8 cellular contexts compared by ENCODE assay signal in genomic region chr9:128635266-128636023, GRCh38. TPM values are rescaled to one million over a fixed set of nuclear protein-coding genes. Genes with fewer than 3 reads are reported as not detected.
DNase-seq lines count a peak whose midpoint lies in the region; ATAC-seq, FAIRE-seq and TF ChIP-seq lines count a peak whose summit lies in the region.

No MANE protein-coding gene starts in this region.

- H3K4me1 ChIP-seq in thoracic aorta (ENCODE audit: control insufficient read depth in 1 of 2, low read depth in 2 of 2) = peaks cover 13 to 26% of the 10 kb centered on the region in 2 donors

- no peaks in the 10 kb centered on the region for H3K27me3 Mint-ChIP-seq in natural killer cell (ENCODE audit: low read depth in 2 of 2)

- TF ChIP-seq CTCF in GM12873 (IDR thresholded peaks at IDR 0.05; ENCODE audit: insufficient read depth, low read depth, low read length, missing control alignments) (peak; percentile 39), bronchial epithelial cell (IDR thresholded peaks at IDR 0.05; ENCODE audit: insufficient read depth, low read length, severe bottlenecking) (peak; percentile 87), thoracic aorta (IDR thresholded peaks at IDR 0.05) (peak; percentile 86), natural killer cell (IDR thresholded peaks at IDR 0.05) (no peak)

- peak overlapping the region; percentile 90 to 95 for H3K27ac ChIP-seq in thoracic aorta

- peak; percentile 23 for FAIRE-seq in bronchial epithelial cell (lab: Jason Lieb, UNC)

- H3K9me3 Mint-ChIP-seq in natural killer cell = no peaks in the 10 kb centered on the region

- H3K36me3 ChIP-seq in bronchial epithelial cell (ENCODE audit: control insufficient read depth, insufficient read depth, low read length) (peaks cover 24% of the 10 kb centered on the region), thoracic aorta (peaks cover 39% of the 10 kb centered on the region)

- no peak overlapping the region for H3K4me3 Mint-ChIP-seq in natural killer cell

- H3K9me3 ChIP-seq in thoracic aorta = no peaks in the 10 kb centered on the region

- H3K4me3 ChIP-seq in bronchial epithelial cell (ENCODE audit: low read depth, low read length) (peak overlapping the region; percentile 14), thoracic aorta (peak overlapping the region; percentile 4)

- H3K36me3 Mint-ChIP-seq in natural killer cell = no peaks in the 10 kb centered on the region

- peak; percentile 47 for DNase-seq in NCI-H2171 (lab: John Stamatoyannopoulos, UW)
- peak; percentile 93 for DNase-seq in bronchial epithelial cell (ENCODE audit: low read depth)
- peak; percentile 86 to 94 for DNase-seq in left colon
- peak; percentile 78 for DNase-seq in thoracic aorta (ENCODE audit: low spot score)
- DNase-seq in natural killer cell = no peak

- intact Hi-C loops in left colon (cut with DNase I, micrococcal nuclease) = no loop called here
- intact Hi-C loops in natural killer cell (cut with micrococcal nuclease) = no loop called here

- no peak overlapping the region for H3K27ac Mint-ChIP-seq in natural killer cell

- H3K27me3 ChIP-seq in bronchial epithelial cell (ENCODE audit: control insufficient read depth, insufficient read depth, low read length) (no peaks in the 10 kb centered on the region), thoracic aorta (replicated peaks; ENCODE audit: insufficient read depth) (no peaks in the 10 kb centered on the region)

- ATAC-seq in left colon = peak; percentile 88
- peak; percentile 83 for ATAC-seq in thoracic aorta (ENCODE audit: insufficient number of reproducible peaks, low FRiP score, low read depth)
- no peak for ATAC-seq in HG03378 (IDR thresholded peaks at IDR 0.05; ENCODE audit: unreplicated experiment)
- no peak for ATAC-seq in natural killer cell
- ATAC-seq in HG02610 (IDR thresholded peaks at IDR 0.05; ENCODE audit: unreplicated experiment) = no peak

- H3K4me1 Mint-ChIP-seq in natural killer cell = no peaks in the 10 kb centered on the region

RNA-seq across cellular contexts. Expression of gene DYNC2I2, which starts 21.2 kb away (rescaled TPM):
- total RNA-seq in bronchial epithelial cell (27.4 and 33.7 TPM in 2 replicates), left colon (10 to 100 TPM; 34.8 to 51.5 TPM), thoracic aorta (10 to 100 TPM; 30.8 to 43.9 TPM), natural killer cell (1 to 10 TPM; 5.2 to 6.3 (median 5.5) TPM)

RNA-seq across cellular contexts. Expression of gene SET, which starts 53.6 kb away (rescaled TPM):
- 717 and 775 TPM in 2 replicates for total RNA-seq in bronchial epithelial cell
- total RNA-seq in left colon = 100 to 1,000 TPM; 153 to 193 TPM
- 100 to 1,000 TPM in 1 of 2 donors, 10 to 100 TPM in 1; 83.3 to 201 TPM for total RNA-seq in thoracic aorta
- 100 to 1,000 TPM; 331 to 341 (median 334) TPM for total RNA-seq in natural killer cell

Comparison
In these comparisons a context has a peak if more than half of its experiments do, and no peak if none do; other contexts are left out.
1. ATAC-seq: peak in left colon (single experiment) and thoracic aorta (single experiment); none in HG03378 (single experiment), natural killer cell (0 of 3) and HG02610 (single experiment).